In genomic region chr10:68598978-68599753, GRCh38 we compare ENCODE assay signal across 9 cellular contexts. TPM values are rescaled to one million over a fixed set of nuclear protein-coding genes. Genes with fewer than 3 reads are reported as not detected.
A peak's percentile ranks its signal among the peaks of the same experiment; 100 is the strongest.
DNase-seq lines count a peak whose midpoint lies in the region; ATAC-seq, FAIRE-seq and TF ChIP-seq lines count a peak whose summit lies in the region.
"Had no signal": no experiment of that assay in that cellular context is flagged by ENCODE, and none has a peak within 500 bp of the region (broad histone marks: within the 10 kb centered on the region; RNA-seq: fewer than 3 reads in every experiment).

No MANE protein-coding gene starts in this region.

- H3K79me2 ChIP-seq in Karpas-422 (ENCODE audit: low read length) (no peaks in the 10 kb centered on the region; the same call in 1 of the 2 replicates), GM12878 (ENCODE audit: control insufficient read depth, insufficient read depth, low read length) (no peaks in the 10 kb centered on the region)

- no peak overlapping the region for H3K27ac ChIP-seq in CD4-positive, alpha-beta memory T cell (ENCODE audit: low read depth, low read length)
- H3K27ac ChIP-seq in Karpas-422 (ENCODE audit: low read length) = no peak overlapping the region
- no peak overlapping the region for H3K27ac ChIP-seq in GM12878 (ENCODE audit: control insufficient read depth, insufficient read depth)
- H3K27ac ChIP-seq in spleen = peak overlapping the region in 3 of 8 donors; percentile 39 to 61 (median 51)
- H3K27ac ChIP-seq: neutrophil had no signal

- H3K27me3 Mint-ChIP-seq in CD4-positive, alpha-beta memory T cell = no peaks in the 10 kb centered on the region

- no peak for TF ChIP-seq EP300 in GM12878 (IDR thresholded peaks at IDR 0.05; ENCODE audit: borderline replicate concordance in 1 of 2, control insufficient read depth in 1 of 2, low read depth in 2 of 2, low read length in 2 of 2)

- H3K4me1 ChIP-seq in CD4-positive, alpha-beta memory T cell (ENCODE audit: insufficient read depth, low read length) = peaks cover 29% of the 10 kb centered on the region
- peaks cover 28% of the 10 kb centered on the region for H3K4me1 ChIP-seq in Karpas-422 (ENCODE audit: low read length)
- peaks cover 8% of the 10 kb centered on the region for H3K4me1 ChIP-seq in GM12878 (ENCODE audit: control insufficient read depth, insufficient read depth, low read length)
- peaks cover 0 to 39% (median 28%) of the 10 kb centered on the region in 6 donors for H3K4me1 ChIP-seq in spleen

- 95% methylated on average over 23 of the region's 23 CpGs for WGBS in GM12878 (ENCODE audit: insufficient coverage, insufficient replicate concordance, low lambda C conversion rate, missing lambda C conversion rate)
- WGBS in spleen, 5 donors = 64 to 91% (median 71%) methylated on average over 9 to 23 of the region's 23 CpGs

- peak overlapping the region in 6 of 8 donors; percentile 8 to 87 (median 20) for H3K4me3 Mint-ChIP-seq in CD4-positive, alpha-beta memory T cell

- no peaks in the 10 kb centered on the region for H3K36me3 ChIP-seq in CD4-positive, alpha-beta memory T cell (ENCODE audit: insufficient read depth, low read length)
- no peaks in the 10 kb centered on the region for H3K36me3 ChIP-seq in Karpas-422 (ENCODE audit: insufficient read depth, low read length)
- no peaks in the 10 kb centered on the region for H3K36me3 ChIP-seq in GM12878 (ENCODE audit: control insufficient read depth in 2 of 2, insufficient read depth in 2 of 2, low read length in 1 of 2)
- H3K36me3 ChIP-seq in spleen = no peaks in the 10 kb centered on the region
- H3K36me3 ChIP-seq: neutrophil had no signal

- peaks cover 22 to 42% (median 33%) of the 10 kb centered on the region in 4 donors for H3K4me1 Mint-ChIP-seq in CD4-positive, alpha-beta memory T cell

- ATAC-seq in GM12878 (no peak), HG03135 (IDR thresholded peaks at IDR 0.05; ENCODE audit: unreplicated experiment) (no peak), HG02763 (IDR thresholded peaks at IDR 0.05; ENCODE audit: unreplicated experiment) (no peak)

- H3K9ac ChIP-seq in Karpas-422 (ENCODE audit: low read length) (no peak overlapping the region), GM12878 (ENCODE audit: control insufficient read depth, insufficient read depth, low read length) (no peak overlapping the region)

- TF ChIP-seq CTCF in GM12878 (IDR thresholded peaks at IDR 0.05 in 2 of 3, conservative IDR thresholded peaks at IDR 0.05 in 1 of 3; ENCODE audit: control insufficient read depth in 2 of 3, extremely low read depth in 1 of 3, insufficient read depth in 1 of 3, low read depth in 3 of 3, low read length in 3 of 3) (no peak), spleen (IDR thresholded peaks at IDR 0.05 in 8 of 11, conservative IDR thresholded peaks at IDR 0.05 in 3 of 11) (no peak)

- no peak overlapping the region for H3K4me3 ChIP-seq in CD4-positive, alpha-beta memory T cell (ENCODE audit: low read length in 2 of 2)
- H3K4me3 ChIP-seq in Karpas-422 (ENCODE audit: low read length) = no peak overlapping the region
- H3K4me3 ChIP-seq in GM12878 = no peak overlapping the region
- H3K4me3 ChIP-seq in spleen = peak overlapping the region in 5 of 8 donors; percentile 44 to 74 (median 53)

- H2AFZ ChIP-seq in Karpas-422 (ENCODE audit: low read length) (0 out of 2 replicates have a peak overlapping the region, but pooled peaks have one; percentile 62), GM12878 (ENCODE audit: control insufficient read depth, low read depth, low read length) (peak overlapping the region; percentile 98)

- peak overlapping the region in 1 of 7 donors; percentile 4 for H3K27ac Mint-ChIP-seq in CD4-positive, alpha-beta memory T cell

- RAD21 ChIA-PET in GM12878 (lab: Charles Lee; ENCODE audit: unreplicated experiment) = no interaction called here

- POLR2A ChIA-PET in CD4-positive, alpha-beta memory T cell (lab: Charles Lee; ENCODE audit: partially characterized antibody) = no interaction called here
- POLR2A ChIA-PET in GM12878 (lab: Charles Lee) = no interaction called here

- FAIRE-seq in GM12878 (lab: Jason Lieb, UNC) = no peak

- TF ChIP-seq POLR2A in GM12878 (IDR thresholded peaks at IDR 0.05; ENCODE audit: low read depth, low read length) (no peak), spleen (IDR thresholded peaks at IDR 0.05) (no peak)

- TF ChIP-seq RAD21 in GM12878 (IDR thresholded peaks at IDR 0.05; ENCODE audit: insufficient read depth, low read depth, low read length) = no peak

- in situ Hi-C loops in GM12878 (cut with MboI) = no loop called here

- CTCF ChIA-PET in CD4-positive, alpha-beta memory T cell (lab: Charles Lee; ENCODE audit: partially characterized antibody) = no interaction called here
- CTCF ChIA-PET in GM12878 (lab: Yijun Ruan, JAX) = no interaction called here

- intact Hi-C loops in CD4-positive, alpha-beta memory T cell (cut with micrococcal nuclease) = no loop called here
- intact Hi-C loops in GM12878 (cut with micrococcal nuclease; ENCODE audit: unreplicated experiment) (no loop called here), spleen (cut with DNase I; ENCODE audit: low total_unique reads) (no loop called here)

- no peaks in the 10 kb centered on the region for H3K9me3 Mint-ChIP-seq in CD4-positive, alpha-beta memory T cell

- no peaks in the 10 kb centered on the region; the same call in 1 of the 2 replicates for H3K9me2 ChIP-seq in Karpas-422 (replicated peaks; ENCODE audit: insufficient read depth, low read length)

- peaks cover 8 to 10% of the 10 kb centered on the region in 2 donors for H3K36me3 Mint-ChIP-seq in CD4-positive, alpha-beta memory T cell

- H3K4me2 ChIP-seq in Karpas-422 (ENCODE audit: low read depth, low read length, poor library complexity, severe bottlenecking) = peak overlapping the region; percentile 86
- H3K4me2 ChIP-seq in GM12878 (ENCODE audit: control insufficient read depth, insufficient read depth) = no peak overlapping the region

- DNase-seq in CD4-positive, alpha-beta memory T cell = no peak
- DNase-seq in Karpas-422 = no peak
- DNase-seq in GM12878 (ENCODE audit: low read depth, low spot score) = no peak
- peak; percentile 57 for DNase-seq in islet precursor cell
- peak; percentile 76 for DNase-seq in spleen
- no peak for DNase-seq in inferior parietal cortex (ENCODE audit: extremely low spot score)

- SMC1A ChIA-PET in GM12878 (lab: Charles Lee; ENCODE audit: uncharacterized antibody, unreplicated experiment) = no interaction called here

- no TSS peak for BruUV-seq in GM12878 (replicated peaks; lab: Mats Ljungman, UMichigan)

- H4K20me1 ChIP-seq in Karpas-422 (ENCODE audit: insufficient read depth, low read depth, low read length) (no peaks in the 10 kb centered on the region), GM12878 (ENCODE audit: control insufficient read depth, insufficient read depth) (no peaks in the 10 kb centered on the region)

- no peaks in the 10 kb centered on the region for H3K27me3 ChIP-seq in CD4-positive, alpha-beta memory T cell (ENCODE audit: insufficient read depth, low read length)
- no peaks in the 10 kb centered on the region for H3K27me3 ChIP-seq in Karpas-422 (ENCODE audit: low read length)
- no peaks in the 10 kb centered on the region for H3K27me3 ChIP-seq in GM12878 (replicated peaks in 1 of 2; ENCODE audit: control insufficient read depth in 2 of 2, insufficient read depth in 2 of 2, low read length in 1 of 2)
- no peaks in the 10 kb centered on the region for H3K27me3 ChIP-seq in spleen (replicated peaks in 1 of 7)

- H3K9me3 ChIP-seq in CD4-positive, alpha-beta memory T cell (ENCODE audit: control insufficient read depth in 1 of 2, low read length in 2 of 2) = no peaks in the 10 kb centered on the region
- H3K9me3 ChIP-seq in Karpas-422 (ENCODE audit: low read length) (no peaks in the 10 kb centered on the region), GM12878 (replicated peaks; ENCODE audit: control insufficient read depth, insufficient read depth, low read length) (no peaks in the 10 kb centered on the region), spleen (no peaks in the 10 kb centered on the region)
- H3K9me3 ChIP-seq: neutrophil had no signal

TF ChIP-seq in GM12878, 131 proteins besides CTCF, POLR2A, EP300 and RAD21 (continues in another document):
- no peak for TF ChIP-seq RB1 (IDR thresholded peaks at IDR 0.05; ENCODE audit: borderline replicate concordance)
- TF ChIP-seq SUPT20H (IDR thresholded peaks at IDR 0.05; ENCODE audit: borderline replicate concordance, control insufficient read depth, low read depth, low read length) = no peak
- TF ChIP-seq YY1 (IDR thresholded peaks at IDR 0.05; ENCODE audit: low read depth, low read length) = no peak
- no peak for TF ChIP-seq PML (IDR thresholded peaks at IDR 0.05; ENCODE audit: low read length)
- no peak for TF ChIP-seq CREB1 (IDR thresholded peaks at IDR 0.05; ENCODE audit: low read depth)
- no peak for TF ChIP-seq ETV6 (conservative IDR thresholded peaks at IDR 0.05 in 1 of 2, IDR thresholded peaks at IDR 0.05 in 1 of 2; ENCODE audit: borderline replicate concordance in 1 of 2, low read depth in 1 of 2)
- TF ChIP-seq, protein P1, sequence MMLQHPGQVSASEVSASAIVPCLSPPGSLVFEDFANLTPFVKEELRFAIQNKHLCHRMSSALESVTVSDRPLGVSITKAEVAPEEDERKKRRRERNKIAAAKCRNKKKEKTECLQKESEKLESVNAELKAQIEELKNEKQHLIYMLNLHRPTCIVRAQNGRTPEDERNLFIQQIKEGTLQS (IDR thresholded peaks at IDR 0.05; ENCODE audit: borderline replicate concordance, extremely low read depth, low read depth, low read length) = no peak

RNA-seq across cellular contexts. Expression of gene TET1, which starts 39.0 kb away (rescaled TPM):
- total RNA-seq in CD4-positive, alpha-beta memory T cell = 1 to 10 TPM; 1.4 to 1.5 TPM
- polyA plus RNA-seq in CD4-positive, alpha-beta memory T cell = 1 to 10 TPM in 1 of 2 donors, under 1 TPM in 1; 0.71 to 1.0 TPM
- 2.2 and 5.4 TPM in 2 replicates for total RNA-seq in Karpas-422 (2014; rRNA removed; shearing (Covaris generic); ENCODE audit: low replicate concordance)
- total RNA-seq in GM12878 (2013; cell fraction: nucleolus; rRNA removed) = 6.3 and 7.8 TPM in 2 replicates
- total RNA-seq in GM12878 (2014; rRNA removed) (1.1 TPM in 2 replicates), GM12878 (2014; rRNA removed; fragmentation: Illumina TruSeq; extraction: Trizol) (1.4 TPM in 2 replicates), GM12878 (2021) (1.1 and 1.4 TPM in 2 replicates), spleen (1 to 10 TPM; 1.6 to 3.1 (median 2.5) TPM)
- 0.09 TPM for polyA plus RNA-seq in GM12878 (2011; ENCODE audit: low read depth)
- polyA plus RNA-seq in GM12878 (2011; rRNA removed) (0.42 and 0.46 TPM in 2 replicates), GM12878 (2014; fragmentation: Illumina TruSeq; extraction: Trizol) (0.62 and 1.0 TPM in 2 replicates), GM12878 (2014; fragmentation: Nextera tagmentation; extraction: Ambion mirVana) (under 1 TPM; 0.22 to 0.31 TPM), GM12878 (2014; rRNA removed) (0.31 and 0.34 TPM in 2 replicates), GM12878 (2016; fragmentation: Nextera tagmentation; extraction: Ambion mirVana) (under 1 TPM; 0.59 to 0.71 TPM), spleen (under 1 TPM; 0.04 to 0.16 (median 0.15) TPM)
- polyA plus RNA-seq in GM12878 (2011; cell fraction: cytosol; rRNA removed) = 0.17 and 0.18 TPM in 2 replicates
- 0.39 and 0.46 TPM in 2 replicates for polyA plus RNA-seq in GM12878 (2011; cell fraction: nucleus; rRNA removed)
- 0.21 and 0.28 TPM in 2 replicates for polyA plus RNA-seq in GM12878 (2012)
- 1.4 and 1.5 TPM in 2 replicates for polyA minus RNA-seq in GM12878 (2011; rRNA and poly(A)+ RNA removed)
- 0.40 and 0.52 TPM in 2 replicates for polyA minus RNA-seq in GM12878 (2011; cell fraction: cytosol; rRNA and poly(A)+ RNA removed)
- polyA minus RNA-seq in GM12878 (2011; cell fraction: nucleus; rRNA and poly(A)+ RNA removed) = 0.85 and 1.1 TPM in 2 replicates

Comparison
In these comparisons a context has a peak if more than half of its experiments do, and no peak if none do; other contexts are left out.
1. DNase-seq: peak in islet precursor cell (single experiment) and spleen (single experiment); none in CD4-positive, alpha-beta memory T cell (0 of 5), Karpas-422 (single experiment), GM12878 (single experiment) and inferior parietal cortex (single experiment).
2. H3K4me3 ChIP-seq: peak in spleen (5 of 8); none in CD4-positive, alpha-beta memory T cell (0 of 2), Karpas-422 (single experiment) and GM12878 (single experiment).